Comparison of ENCODE assay signal across 10 cellular contexts in the genomic region with DNA sequence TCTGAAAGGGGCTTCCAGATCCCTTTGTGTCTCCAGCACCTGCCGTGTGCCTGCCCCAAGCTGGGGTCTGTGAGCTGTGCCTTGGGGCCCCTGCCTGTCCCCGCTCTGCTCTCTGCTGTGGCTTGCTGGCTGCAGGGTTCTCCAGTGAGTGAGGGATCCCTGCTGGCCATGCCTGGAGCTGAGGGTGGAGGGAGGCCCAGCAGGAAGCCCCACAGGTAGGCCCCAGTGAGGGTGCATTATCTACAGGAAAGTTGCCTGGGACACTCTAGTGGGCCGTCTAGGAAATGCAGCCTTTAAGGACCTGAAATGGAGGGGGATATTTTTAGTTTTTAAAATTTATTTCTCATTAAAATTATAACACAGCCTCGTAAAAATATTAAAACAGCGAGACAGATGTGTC. TPM values are rescaled to one million over a fixed set of nuclear protein-coding genes. Genes with fewer than 3 reads are reported as not detected.
DNase-seq lines count a peak whose midpoint lies in the region; ATAC-seq and TF ChIP-seq lines count a peak whose summit lies in the region.
"Had no signal": no experiment of that assay in that cellular context is flagged by ENCODE, and none has a peak within 500 bp of the region (broad histone marks: within the 10 kb centered on the region; RNA-seq: fewer than 3 reads in every experiment).

No MANE protein-coding gene starts in this region.

- no peak for TF ChIP-seq POLR2A in lower leg skin (IDR thresholded peaks at IDR 0.05)
- TF ChIP-seq POLR2A in vagina (IDR thresholded peaks at IDR 0.05), result no peak

- H3K4me1 ChIP-seq in PC-3 (ENCODE audit: insufficient read depth, low read length) (no peaks in the 10 kb centered on the region), hepatocyte (ENCODE audit: insufficient read depth) (no peaks in the 10 kb centered on the region), vagina (no peaks in the 10 kb centered on the region)
- H3K4me1 ChIP-seq: ascending aorta, thyroid gland had no signal

- no TSS peak for BruUV-seq in PC-3 (replicated peaks; lab: Mats Ljungman, UMichigan)

- no peak overlapping the region for H3K9ac ChIP-seq in PC-3 (ENCODE audit: low read length)

- H4K20me1 ChIP-seq in PC-3 (ENCODE audit: low read length) (no peaks in the 10 kb centered on the region), hepatocyte (ENCODE audit: insufficient read depth, poor library complexity, severe bottlenecking) (no peaks in the 10 kb centered on the region)

- H3K27ac ChIP-seq in AG04450 (ENCODE audit: low read depth, low read length), result no peak overlapping the region
- no peak overlapping the region for H3K27ac ChIP-seq in PC-3 (ENCODE audit: low read length)
- H3K27ac ChIP-seq in hepatocyte, result no peak overlapping the region
- no peak overlapping the region for H3K27ac ChIP-seq in vagina
- H3K27ac ChIP-seq: ascending aorta, thyroid gland had no signal

- H3K36me3 ChIP-seq in PC-3 (ENCODE audit: low read depth, low read length) (no peaks in the 10 kb centered on the region), hepatocyte (replicated peaks; ENCODE audit: insufficient read depth, low read depth) (no peaks in the 10 kb centered on the region), vagina (no peaks in the 10 kb centered on the region)
- H3K36me3 ChIP-seq: ascending aorta, thyroid gland had no signal

- WGBS in hepatocyte (ENCODE audit: low lambda C conversion rate, missing lambda C conversion rate), result 69% methylated on average over 5 of the region's 5 CpGs
- WGBS in lower leg skin, 2 donors, result 68 to 76% methylated on average over 5 of the region's 5 CpGs

- intact Hi-C loops in PC-3 (cut with micrococcal nuclease), result no loop called here
- intact Hi-C loops in lower leg skin (cut with DNase I; ENCODE audit: low total_unique reads), result no loop called here
- intact Hi-C loops in vagina (cut with DNase I), result no loop called here
- intact Hi-C loops in sciatic nerve (cut with DNase I), result no loop called here
- intact Hi-C loops in posterior vena cava (cut with DNase I), result no loop called here

- no peaks in the 10 kb centered on the region for H3K9me2 ChIP-seq in PC-3 (replicated peaks; ENCODE audit: low read length)
- no peaks in the 10 kb centered on the region for H3K9me2 ChIP-seq in hepatocyte (replicated peaks; ENCODE audit: insufficient read depth)

- TF ChIP-seq CTCF in AG04450 (IDR thresholded peaks at IDR 0.05; ENCODE audit: low read depth, low read length) (peak; percentile 54), GM12873 (IDR thresholded peaks at IDR 0.05; ENCODE audit: insufficient read depth, low read depth, low read length, missing control alignments) (peak; percentile 56), PC-3 (conservative IDR thresholded peaks at IDR 0.05; ENCODE audit: low read depth, low read length) (peak; percentile 54), hepatocyte (IDR thresholded peaks at IDR 0.05; ENCODE audit: poor library complexity) (peak; percentile 22), lower leg skin (IDR thresholded peaks at IDR 0.05) (no peak), vagina (IDR thresholded peaks at IDR 0.05) (no peak)

- CTCF ChIA-PET in AG04450 (lab: Charles Lee), result interaction anchor here (0.5 kb wide), 1 partner anchor 126 kb away, joined by 6 read pairs; no protein-coding TSS in a partner anchor
- CTCF ChIA-PET in PC-3 (lab: Charles Lee), result no interaction called here

- H3K4me2 ChIP-seq in PC-3 (ENCODE audit: low read length) (no peak overlapping the region), hepatocyte (no peak overlapping the region)

- H3K27me3 ChIP-seq in AG04450 (ENCODE audit: control insufficient read depth, insufficient read depth, low read length) (peaks cover 66% of the 10 kb centered on the region), PC-3 (ENCODE audit: low read length) (peaks cover 23% of the 10 kb centered on the region), hepatocyte (no peaks in the 10 kb centered on the region), vagina (no peaks in the 10 kb centered on the region)
- H3K27me3 ChIP-seq: ascending aorta, thyroid gland had no signal

- DNase-seq in AG04450 (ENCODE audit: low read depth, low spot score), result no peak
- DNase-seq in PC-3, result peak; percentile 20
- peak; percentile 24 for DNase-seq in hepatocyte (ENCODE audit: low spot score)
- no peak for DNase-seq in lower leg skin (ENCODE audit: low spot score in 2 of 2)
- DNase-seq in vagina (ENCODE audit: extremely low spot score in 2 of 2), result no peak
- DNase-seq in sciatic nerve (ENCODE audit: low spot score), result no peak
- DNase-seq in posterior vena cava (ENCODE audit: low spot score), result no peak
- DNase-seq: thyroid gland had no signal

- H3K4me3 ChIP-seq in AG04450 (ENCODE audit: low read depth, low read length), result no peak overlapping the region
- no peak overlapping the region for H3K4me3 ChIP-seq in PC-3 (ENCODE audit: low read length)
- no peak overlapping the region for H3K4me3 ChIP-seq in hepatocyte
- no peak overlapping the region for H3K4me3 ChIP-seq in lower leg skin (ENCODE audit: low read depth, poor library complexity, severe bottlenecking)
- no peak overlapping the region for H3K4me3 ChIP-seq in vagina
- H3K4me3 ChIP-seq: ascending aorta, thyroid gland had no signal

- no peaks in the 10 kb centered on the region for H3F3A ChIP-seq in PC-3 (ENCODE audit: low read length, unreplicated experiment)

- ATAC-seq in PC-3 (peak; percentile 45), sciatic nerve (no peak)

- H3K79me2 ChIP-seq in PC-3 (ENCODE audit: low read length), result no peaks in the 10 kb centered on the region
- no peaks in the 10 kb centered on the region for H3K79me2 ChIP-seq in hepatocyte

- H3K9me3 ChIP-seq in AG04450 (ENCODE audit: control insufficient read depth, insufficient read depth, low read length) (no peaks in the 10 kb centered on the region), PC-3 (ENCODE audit: low read length) (no peaks in the 10 kb centered on the region), hepatocyte (ENCODE audit: low read depth) (no peaks in the 10 kb centered on the region), vagina (peaks cover 2% of the 10 kb centered on the region)
- H3K9me3 ChIP-seq: ascending aorta, thyroid gland had no signal

- H2AFZ ChIP-seq in PC-3 (ENCODE audit: low read length) (no peak overlapping the region), hepatocyte (no peak overlapping the region)

- POLR2A ChIA-PET in AG04450 (lab: Yijun Ruan, JAX) (interaction anchor here (0.5 kb wide), 1 partner anchor 1278 kb away, joined by 3 read pairs; no protein-coding TSS in a partner anchor), PC-3 (lab: Charles Lee; ENCODE audit: unreplicated experiment) (no interaction called here)

RNA-seq across cellular contexts. Expression of a gene that starts 50.9 kb away (rescaled TPM):
- polyA plus RNA-seq in AG04450 (2011; rRNA removed) (0.02 TPM in 1 of 2 replicates, not detected in the other), hepatocyte (1.8 and 2.5 TPM in 2 replicates)
- not detected in 2 replicates for polyA minus RNA-seq in AG04450 (2011; rRNA and poly(A)+ RNA removed)
- total RNA-seq in PC-3 (2014; rRNA removed) (not detected in 2 replicates), hepatocyte (2.3 and 4.8 TPM in 2 replicates), lower leg skin (not detected), vagina (2.0 TPM), sciatic nerve (0.22 TPM), posterior vena cava (1 to 10 TPM; 1.4 to 1.8 TPM)
- total RNA-seq: ascending aorta had no signal

Comparison
In these comparisons a context has a peak if more than half of its experiments do, and no peak if none do; other contexts are left out.
1. DNase-seq: peak in PC-3 (single experiment) and hepatocyte (single experiment); none in AG04450 (single experiment), lower leg skin (0 of 2), vagina (0 of 2), sciatic nerve (single experiment) and posterior vena cava (single experiment).
2. CTCF ChIP-seq: peak in AG04450 (single experiment), GM12873 (single experiment), PC-3 (single experiment) and hepatocyte (single experiment); none in lower leg skin (0 of 3) and vagina (0 of 3).